Comparison of ENCODE assay signal across 8 cellular contexts in genomic region chr13:91017031-91017668, GRCh38.
DNase-seq lines count a peak whose midpoint lies in the region; ATAC-seq, FAIRE-seq and TF ChIP-seq lines count a peak whose summit lies in the region.

No MANE protein-coding gene starts in this region.

- H3K27ac Mint-ChIP-seq in activated CD4-positive, alpha-beta T cell treated with anti-CD3 and anti-CD28 coated beads, Interleukin-2, amount 10 ng/mL, durations not matched to agents 7 days and 5 days, result no peak overlapping the region
- H3K27ac Mint-ChIP-seq in brain, result peak overlapping the region in 2 of 5 experiments; percentile 19 to 34

- POLR2A ChIA-PET in activated CD4-positive, alpha-beta T cell treated with anti-CD3 and anti-CD28 coated beads, Interleukin-2, amount 10 ng/mL, durations not matched to agents 7 days and 5 days (lab: Charles Lee), result no interaction called here

- H3K4me1 ChIP-seq in left lung, result no peaks in the 10 kb centered on the region

- H3K9me3 Mint-ChIP-seq in activated CD4-positive, alpha-beta T cell treated with anti-CD3 and anti-CD28 coated beads, Interleukin-2, amount 10 ng/mL, durations not matched to agents 7 days and 5 days, result no peaks in the 10 kb centered on the region
- peaks cover 0 to 2% (median 0%) of the 10 kb centered on the region in 5 experiments for H3K9me3 Mint-ChIP-seq in brain

- peak; percentile 26 for DNase-seq in activated CD4-positive, alpha-beta T cell treated with anti-CD3 and anti-CD28 coated beads, Interleukin-2, amount 10 ng/mL, durations not matched to agents 7 days and 5 days
- no peak for DNase-seq in activated CD4-positive, alpha-beta T cell treated with anti-CD3 and anti-CD28 coated beads for 4 hours
- DNase-seq in GM20000 (ENCODE audit: low spot score) (peak; percentile 64), NCI-H748 treated with DMSO at 0.1 percent for 48 hours (lab: John Stamatoyannopoulos, UW) (peak; percentile 71), left lung (no peak), urothelium cell line (ENCODE audit: low spot score) (peak; percentile 45)

- H3K36me3 Mint-ChIP-seq in activated CD4-positive, alpha-beta T cell treated with anti-CD3 and anti-CD28 coated beads, Interleukin-2, amount 10 ng/mL, durations not matched to agents 7 days and 5 days (ENCODE audit: low read depth), result no peaks in the 10 kb centered on the region
- no peaks in the 10 kb centered on the region for H3K36me3 Mint-ChIP-seq in brain

- TF ChIP-seq CTCF in GM20000 (IDR thresholded peaks at IDR 0.05; ENCODE audit: extremely low read depth, missing control alignments) (peak; percentile 54), brain (conservative IDR thresholded peaks at IDR 0.05) (peak; percentile 80 to 91), left lung (IDR thresholded peaks at IDR 0.05) (peak; percentile 49 to 80)

- no peak overlapping the region for H3K27ac ChIP-seq in left lung

- H3K4me1 Mint-ChIP-seq in activated CD4-positive, alpha-beta T cell treated with anti-CD3 and anti-CD28 coated beads, Interleukin-2, amount 10 ng/mL, durations not matched to agents 7 days and 5 days, result no peaks in the 10 kb centered on the region
- H3K4me1 Mint-ChIP-seq in brain, result peaks cover 20% of the 10 kb centered on the region

- FAIRE-seq in urothelium cell line (lab: Jason Lieb, UNC), result no peak

- H3K27me3 ChIP-seq in left lung, result no peaks in the 10 kb centered on the region

- ATAC-seq in HG03460 (IDR thresholded peaks at IDR 0.05; ENCODE audit: unreplicated experiment), result peak; percentile 99
- ATAC-seq in left lung, result peak; percentile 95

- no peak overlapping the region for H3K4me3 ChIP-seq in left lung

- intact Hi-C loops in left lung (cut with DNase I), result no loop called here

- H3K36me3 ChIP-seq in left lung, result no peaks in the 10 kb centered on the region

- H3K4me3 Mint-ChIP-seq in activated CD4-positive, alpha-beta T cell treated with anti-CD3 and anti-CD28 coated beads, Interleukin-2, amount 10 ng/mL, durations not matched to agents 7 days and 5 days, result no peak overlapping the region
- peak overlapping the region in 1 of 5 experiments; percentile 9 for H3K4me3 Mint-ChIP-seq in brain

- H3K27me3 Mint-ChIP-seq in activated CD4-positive, alpha-beta T cell treated with anti-CD3 and anti-CD28 coated beads, Interleukin-2, amount 10 ng/mL, durations not matched to agents 7 days and 5 days, result no peaks in the 10 kb centered on the region
- peaks cover 3% of the 10 kb centered on the region for H3K27me3 Mint-ChIP-seq in brain

- CTCF ChIA-PET in activated CD4-positive, alpha-beta T cell treated with anti-CD3 and anti-CD28 coated beads, Interleukin-2, amount 10 ng/mL, durations not matched to agents 7 days and 5 days (lab: Charles Lee), result no interaction called here

- H3K9me3 ChIP-seq in left lung, result no peaks in the 10 kb centered on the region

Comparison
In these comparisons a context has a peak if more than half of its experiments do, and no peak if none do; other contexts are left out.
1. DNase-seq: peak in activated CD4-positive, alpha-beta T cell treated with anti-CD3 and anti-CD28 coated beads, Interleukin-2, amount 10 ng/mL, durations not matched to agents 7 days and 5 days (single experiment), GM20000 (single experiment), NCI-H748 treated with DMSO at 0.1 percent for 48 hours (single experiment) and urothelium cell line (single experiment); none in activated CD4-positive, alpha-beta T cell treated with anti-CD3 and anti-CD28 coated beads for 4 hours (0 of 2) and left lung (0 of 2).
2. Peak in every context shown above with its lines, with median percentiles within 50 percentile points of each other: CTCF ChIP-seq.